In the genomic region with DNA sequence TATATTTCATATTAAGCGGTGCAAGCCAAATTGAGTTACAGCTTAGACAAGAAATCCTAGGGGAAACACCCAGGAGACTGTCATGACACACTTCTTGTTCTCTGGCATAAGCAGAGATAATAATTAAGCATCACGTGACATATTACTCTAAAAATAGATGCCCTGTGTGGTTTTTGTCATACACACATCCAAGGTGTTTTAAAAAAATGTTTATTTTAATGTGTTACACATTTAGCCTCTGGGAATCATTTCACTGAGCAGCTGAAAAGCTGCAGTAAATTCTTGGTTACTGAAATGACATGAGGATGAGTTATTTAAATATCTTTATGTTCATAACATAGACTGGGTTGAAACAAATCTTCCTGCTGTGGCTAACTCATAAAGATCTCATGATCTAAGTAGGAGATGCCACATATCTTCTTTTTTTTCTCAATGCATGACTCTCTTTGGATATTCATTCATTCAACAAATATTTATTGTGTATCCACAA, we compare ENCODE assay signal across 1 cellular context.
TF ChIP-seq lines count a peak whose summit lies in the region.

No MANE protein-coding gene starts in this region.

TF ChIP-seq in GM12878, 131 proteins besides CTCF, POLR2A, EP300 and RAD21 (continued from another document):
- TF ChIP-seq, protein P1, sequence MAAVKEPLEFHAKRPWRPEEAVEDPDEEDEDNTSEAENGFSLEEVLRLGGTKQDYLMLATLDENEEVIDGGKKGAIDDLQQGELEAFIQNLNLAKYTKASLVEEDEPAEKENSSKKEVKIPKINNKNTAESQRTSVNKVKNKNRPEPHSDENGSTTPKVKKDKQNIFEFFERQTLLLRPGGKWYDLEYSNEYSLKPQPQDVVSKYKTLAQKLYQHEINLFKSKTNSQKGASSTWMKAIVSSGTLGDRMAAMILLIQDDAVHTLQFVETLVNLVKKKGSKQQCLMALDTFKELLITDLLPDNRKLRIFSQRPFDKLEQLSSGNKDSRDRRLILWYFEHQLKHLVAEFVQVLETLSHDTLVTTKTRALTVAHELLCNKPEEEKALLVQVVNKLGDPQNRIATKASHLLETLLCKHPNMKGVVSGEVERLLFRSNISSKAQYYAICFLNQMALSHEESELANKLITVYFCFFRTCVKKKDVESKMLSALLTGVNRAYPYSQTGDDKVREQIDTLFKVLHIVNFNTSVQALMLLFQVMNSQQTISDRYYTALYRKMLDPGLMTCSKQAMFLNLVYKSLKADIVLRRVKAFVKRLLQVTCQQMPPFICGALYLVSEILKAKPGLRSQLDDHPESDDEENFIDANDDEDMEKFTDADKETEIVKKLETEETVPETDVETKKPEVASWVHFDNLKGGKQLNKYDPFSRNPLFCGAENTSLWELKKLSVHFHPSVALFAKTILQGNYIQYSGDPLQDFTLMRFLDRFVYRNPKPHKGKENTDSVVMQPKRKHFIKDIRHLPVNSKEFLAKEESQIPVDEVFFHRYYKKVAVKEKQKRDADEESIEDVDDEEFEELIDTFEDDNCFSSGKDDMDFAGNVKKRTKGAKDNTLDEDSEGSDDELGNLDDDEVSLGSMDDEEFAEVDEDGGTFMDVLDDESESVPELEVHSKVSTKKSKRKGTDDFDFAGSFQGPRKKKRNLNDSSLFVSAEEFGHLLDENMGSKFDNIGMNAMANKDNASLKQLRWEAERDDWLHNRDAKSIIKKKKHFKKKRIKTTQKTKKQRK (IDR thresholded peaks at IDR 0.05; ENCODE audit: low read depth, low read length), result no peak
- TF ChIP-seq RFX5 (IDR thresholded peaks at IDR 0.05; ENCODE audit: low read depth, low read length) (no peak), ZNF217 (IDR thresholded peaks at IDR 0.05) (no peak), FOS (IDR thresholded peaks at IDR 0.05; ENCODE audit: borderline replicate concordance, extremely low read depth, insufficient read length) (no peak), MTA3 (IDR thresholded peaks at IDR 0.05; ENCODE audit: borderline replicate concordance, low read length) (no peak), MEF2A (IDR thresholded peaks at IDR 0.05; ENCODE audit: insufficient read depth, low read depth, low read length) (peak; percentile 76), NR2C1 (IDR thresholded peaks at IDR 0.05) (no peak), HDAC6 (IDR thresholded peaks at IDR 0.05; ENCODE audit: unreplicated experiment) (no peak), POLR2AphosphoS2 (IDR thresholded peaks at IDR 0.05; ENCODE audit: low read depth, low read length) (no peak), MEF2B (IDR thresholded peaks at IDR 0.05; ENCODE audit: partially characterized antibody, poor library complexity, severe bottlenecking) (peak; percentile 44), NRF1 (conservative IDR thresholded peaks at IDR 0.05; ENCODE audit: low read depth, low read length) (no peak), SREBF1 (IDR thresholded peaks at IDR 0.05; ENCODE audit: low read length) (no peak)
- TF ChIP-seq, protein P2, sequence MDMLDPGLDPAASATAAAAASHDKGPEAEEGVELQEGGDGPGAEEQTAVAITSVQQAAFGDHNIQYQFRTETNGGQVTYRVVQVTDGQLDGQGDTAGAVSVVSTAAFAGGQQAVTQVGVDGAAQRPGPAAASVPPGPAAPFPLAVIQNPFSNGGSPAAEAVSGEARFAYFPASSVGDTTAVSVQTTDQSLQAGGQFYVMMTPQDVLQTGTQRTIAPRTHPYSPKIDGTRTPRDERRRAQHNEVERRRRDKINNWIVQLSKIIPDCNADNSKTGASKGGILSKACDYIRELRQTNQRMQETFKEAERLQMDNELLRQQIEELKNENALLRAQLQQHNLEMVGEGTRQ (IDR thresholded peaks at IDR 0.05; ENCODE audit: borderline replicate concordance, low read depth, low read length), result peak; percentile 33; the same call in 1 of the 2 replicates
- TF ChIP-seq, protein P3, sequence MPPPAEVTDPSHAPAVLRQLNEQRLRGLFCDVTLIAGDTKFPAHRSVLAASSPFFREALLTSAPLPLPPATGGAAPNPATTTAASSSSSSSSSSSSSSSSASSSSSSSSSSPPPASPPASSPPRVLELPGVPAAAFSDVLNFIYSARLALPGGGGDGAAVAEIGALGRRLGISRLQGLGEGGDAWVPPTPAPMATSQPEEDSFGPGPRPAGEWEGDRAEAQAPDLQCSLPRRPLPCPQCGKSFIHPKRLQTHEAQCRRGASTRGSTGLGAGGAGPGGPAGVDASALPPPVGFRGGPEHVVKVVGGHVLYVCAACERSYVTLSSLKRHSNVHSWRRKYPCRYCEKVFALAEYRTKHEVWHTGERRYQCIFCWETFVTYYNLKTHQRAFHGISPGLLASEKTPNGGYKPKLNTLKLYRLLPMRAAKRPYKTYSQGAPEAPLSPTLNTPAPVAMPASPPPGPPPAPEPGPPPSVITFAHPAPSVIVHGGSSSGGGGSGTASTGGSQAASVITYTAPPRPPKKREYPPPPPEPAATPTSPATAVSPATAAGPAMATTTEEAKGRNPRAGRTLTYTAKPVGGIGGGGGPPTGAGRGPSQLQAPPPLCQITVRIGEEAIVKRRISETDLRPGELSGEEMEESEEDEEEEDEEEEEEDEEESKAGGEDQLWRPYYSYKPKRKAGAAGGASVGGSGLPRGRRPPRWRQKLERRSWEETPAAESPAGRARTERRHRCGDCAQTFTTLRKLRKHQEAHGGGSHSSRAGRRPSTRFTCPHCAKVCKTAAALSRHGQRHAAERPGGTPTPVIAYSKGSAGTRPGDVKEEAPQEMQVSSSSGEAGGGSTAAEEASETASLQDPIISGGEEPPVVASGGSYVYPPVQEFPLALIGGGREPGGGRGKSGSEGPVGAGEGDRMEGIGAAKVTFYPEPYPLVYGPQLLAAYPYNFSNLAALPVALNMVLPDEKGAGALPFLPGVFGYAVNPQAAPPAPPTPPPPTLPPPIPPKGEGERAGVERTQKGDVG (CRISPR knock-in tag; IDR thresholded peaks at IDR 0.05), result 0 out of 2 replicates have a peak, but pooled peaks have one; percentile 20
- TF ChIP-seq, protein P4, sequence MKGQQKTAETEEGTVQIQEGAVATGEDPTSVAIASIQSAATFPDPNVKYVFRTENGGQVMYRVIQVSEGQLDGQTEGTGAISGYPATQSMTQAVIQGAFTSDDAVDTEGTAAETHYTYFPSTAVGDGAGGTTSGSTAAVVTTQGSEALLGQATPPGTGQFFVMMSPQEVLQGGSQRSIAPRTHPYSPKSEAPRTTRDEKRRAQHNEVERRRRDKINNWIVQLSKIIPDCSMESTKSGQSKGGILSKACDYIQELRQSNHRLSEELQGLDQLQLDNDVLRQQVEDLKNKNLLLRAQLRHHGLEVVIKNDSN (IDR thresholded peaks at IDR 0.05; ENCODE audit: borderline replicate concordance, extremely low read length, insufficient read depth, low read depth, low read length), result no peak
